ENCODE assay signal across 1 cellular context in genomic region chr20:50027611-50028105, GRCh38.
TF ChIP-seq lines count a peak whose summit lies in the region.

No MANE protein-coding gene starts in this region.

TF ChIP-seq in A549, 52 proteins besides CTCF, POLR2A, EP300 and RAD21 (continued from another document):
- TF ChIP-seq MYC (IDR thresholded peaks at IDR 0.05; ENCODE audit: borderline replicate concordance, low read length): peak; percentile 74; the same call in 1 of the 2 replicates
- no peak for TF ChIP-seq POLR2AphosphoS2 (conservative IDR thresholded peaks at IDR 0.05; ENCODE audit: low read length)
- TF ChIP-seq ELK1 (IDR thresholded peaks at IDR 0.05; ENCODE audit: low read depth, low read length): no peak
- TF ChIP-seq JUNB (IDR thresholded peaks at IDR 0.05): 0 out of 2 replicates have a peak, but pooled peaks have one; percentile 36
- TF ChIP-seq GATA3 (IDR thresholded peaks at IDR 0.05; ENCODE audit: borderline replicate concordance): peak; percentile 57
- no peak for TF ChIP-seq ZSCAN20 (CRISPR knock-in tag; IDR thresholded peaks at IDR 0.05)
- TF ChIP-seq, protein P1, sequence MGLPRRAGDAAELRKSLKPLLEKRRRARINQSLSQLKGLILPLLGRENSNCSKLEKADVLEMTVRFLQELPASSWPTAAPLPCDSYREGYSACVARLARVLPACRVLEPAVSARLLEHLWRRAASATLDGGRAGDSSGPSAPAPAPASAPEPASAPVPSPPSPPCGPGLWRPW (IDR thresholded peaks at IDR 0.05): no peak
- TF ChIP-seq, protein P2, sequence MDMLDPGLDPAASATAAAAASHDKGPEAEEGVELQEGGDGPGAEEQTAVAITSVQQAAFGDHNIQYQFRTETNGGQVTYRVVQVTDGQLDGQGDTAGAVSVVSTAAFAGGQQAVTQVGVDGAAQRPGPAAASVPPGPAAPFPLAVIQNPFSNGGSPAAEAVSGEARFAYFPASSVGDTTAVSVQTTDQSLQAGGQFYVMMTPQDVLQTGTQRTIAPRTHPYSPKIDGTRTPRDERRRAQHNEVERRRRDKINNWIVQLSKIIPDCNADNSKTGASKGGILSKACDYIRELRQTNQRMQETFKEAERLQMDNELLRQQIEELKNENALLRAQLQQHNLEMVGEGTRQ (IDR thresholded peaks at IDR 0.05): no peak
- no peak for TF ChIP-seq ZC3H11A (IDR thresholded peaks at IDR 0.05)
- TF ChIP-seq, protein P3, sequence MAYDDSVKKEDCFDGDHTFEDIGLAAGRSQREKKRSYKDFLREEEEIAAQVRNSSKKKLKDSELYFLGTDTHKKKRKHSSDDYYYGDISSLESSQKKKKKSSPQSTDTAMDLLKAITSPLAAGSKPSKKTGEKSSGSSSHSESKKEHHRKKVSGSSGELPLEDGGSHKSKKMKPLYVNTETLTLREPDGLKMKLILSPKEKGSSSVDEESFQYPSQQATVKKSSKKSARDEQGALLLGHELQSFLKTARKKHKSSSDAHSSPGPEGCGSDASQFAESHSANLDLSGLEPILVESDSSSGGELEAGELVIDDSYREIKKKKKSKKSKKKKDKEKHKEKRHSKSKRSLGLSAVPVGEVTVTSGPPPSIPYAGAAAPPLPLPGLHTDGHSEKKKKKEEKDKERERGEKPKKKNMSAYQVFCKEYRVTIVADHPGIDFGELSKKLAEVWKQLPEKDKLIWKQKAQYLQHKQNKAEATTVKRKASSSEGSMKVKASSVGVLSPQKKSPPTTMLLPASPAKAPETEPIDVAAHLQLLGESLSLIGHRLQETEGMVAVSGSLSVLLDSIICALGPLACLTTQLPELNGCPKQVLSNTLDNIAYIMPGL (CRISPR knock-in tag; IDR thresholded peaks at IDR 0.05; ENCODE audit: borderline replicate concordance): no peak
- no peak for TF ChIP-seq SMC3 (IDR thresholded peaks at IDR 0.05)
- no peak for TF ChIP-seq HOXA7 (CRISPR knock-in tag; IDR thresholded peaks at IDR 0.05)
- TF ChIP-seq EHF (CRISPR knock-in tag; IDR thresholded peaks at IDR 0.05): no peak
- no peak for TF ChIP-seq CBX8 (IDR thresholded peaks at IDR 0.05)
- TF ChIP-seq, protein P4, sequence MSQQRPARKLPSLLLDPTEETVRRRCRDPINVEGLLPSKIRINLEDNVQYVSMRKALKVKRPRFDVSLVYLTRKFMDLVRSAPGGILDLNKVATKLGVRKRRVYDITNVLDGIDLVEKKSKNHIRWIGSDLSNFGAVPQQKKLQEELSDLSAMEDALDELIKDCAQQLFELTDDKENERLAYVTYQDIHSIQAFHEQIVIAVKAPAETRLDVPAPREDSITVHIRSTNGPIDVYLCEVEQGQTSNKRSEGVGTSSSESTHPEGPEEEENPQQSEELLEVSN (IDR thresholded peaks at IDR 0.05; ENCODE audit: borderline replicate concordance, low read depth): peak; percentile 58; the same call in 1 of the 2 replicates
- no peak for TF ChIP-seq KDM1A (IDR thresholded peaks at IDR 0.05; ENCODE audit: low read depth)
- no peak for TF ChIP-seq CHD2 (IDR thresholded peaks at IDR 0.05; ENCODE audit: low read length, partially characterized antibody)
- no peak for TF ChIP-seq RNF2 (IDR thresholded peaks at IDR 0.05; ENCODE audit: borderline replicate concordance, low read depth)
- no peak for TF ChIP-seq HOXB5 (CRISPR knock-in tag; IDR thresholded peaks at IDR 0.05)
- TF ChIP-seq MAZ (IDR thresholded peaks at IDR 0.05; ENCODE audit: borderline replicate concordance, low read depth, low read length): no peak
- no peak for TF ChIP-seq NPAS2 (CRISPR knock-in tag; IDR thresholded peaks at IDR 0.05; ENCODE audit: borderline replicate concordance)
- no peak for TF ChIP-seq PHF8 (IDR thresholded peaks at IDR 0.05; ENCODE audit: borderline replicate concordance, low read depth)
- 0 out of 2 replicates have a peak, but pooled peaks have one; percentile 31 for TF ChIP-seq HEYL (CRISPR knock-in tag; IDR thresholded peaks at IDR 0.05)
- no peak for TF ChIP-seq TFCP2L1 (CRISPR knock-in tag; IDR thresholded peaks at IDR 0.05)
- no peak for TF ChIP-seq FOSL2 (IDR thresholded peaks at IDR 0.05)
- TF ChIP-seq FOSL2 (CRISPR knock-in tag; IDR thresholded peaks at IDR 0.05): peak; percentile 67
- TF ChIP-seq RCOR1 (IDR thresholded peaks at IDR 0.05; ENCODE audit: low read depth, low read length): no peak
- TF ChIP-seq ESRRA (IDR thresholded peaks at IDR 0.05; ENCODE audit: borderline replicate concordance, low read length): no peak
